In the genomic region with DNA sequence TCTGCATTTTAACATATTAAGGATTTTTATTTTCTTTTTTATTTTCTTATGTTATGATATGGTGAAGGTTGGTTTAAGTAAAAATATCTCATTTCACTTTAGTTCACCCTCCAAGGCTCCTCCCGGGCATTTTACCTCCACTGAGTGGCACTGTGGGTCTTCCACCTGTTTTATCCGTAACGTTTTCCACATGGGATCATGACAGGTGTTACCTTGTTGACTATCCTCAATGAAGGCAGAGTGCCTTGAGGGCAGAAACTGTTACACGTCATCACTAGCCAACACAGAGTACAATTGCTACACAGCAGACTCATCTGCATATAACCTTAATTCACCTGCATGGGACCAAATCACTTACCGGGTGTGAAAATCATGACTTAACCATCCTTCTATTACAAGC, we compare ENCODE assay signal across 21 cellular contexts.
A peak's percentile ranks its signal among the peaks of the same experiment; 100 is the strongest.
DNase-seq lines count a peak whose midpoint lies in the region; ATAC-seq and TF ChIP-seq lines count a peak whose summit lies in the region.
"Had no signal": no experiment of that assay in that cellular context is flagged by ENCODE, and none has a peak within 500 bp of the region (broad histone marks: within the 10 kb centered on the region; RNA-seq: fewer than 3 reads in every experiment).

No MANE protein-coding gene starts in this region.

- peaks cover 28% of the 10 kb centered on the region for H3K4me1 ChIP-seq in SJCRH30
- H3K4me1 ChIP-seq: heart left ventricle, spleen, thyroid gland had no signal

- peaks cover 31% of the 10 kb centered on the region for H3K27me3 Mint-ChIP-seq in activated T-cell treated with anti-CD3 and anti-CD28 coated beads, Interleukin-2, amount 50 U/mL, for 72 hours (ENCODE audit: low read depth)
- H3K27me3 Mint-ChIP-seq: B cell had no signal

- no peaks in the 10 kb centered on the region for H3K9me3 ChIP-seq in SJCRH30 (replicated peaks)
- H3K9me3 ChIP-seq: heart left ventricle, spleen, thyroid gland had no signal

- no peaks in the 10 kb centered on the region for H3K4me1 Mint-ChIP-seq in activated T-cell treated with anti-CD3 and anti-CD28 coated beads, Interleukin-2, amount 50 U/mL, for 72 hours (ENCODE audit: low read depth)
- H3K4me1 Mint-ChIP-seq: B cell; naive thymus-derived CD8-positive, alpha-beta T cell had no signal

- no peak overlapping the region for H3K4me3 Mint-ChIP-seq in activated T-cell treated with anti-CD3 and anti-CD28 coated beads, Interleukin-2, amount 50 U/mL, for 72 hours
- H3K4me3 Mint-ChIP-seq: activated CD8-positive, alpha-beta T cell treated with anti-CD3 and anti-CD28 coated beads for 36 hours; activated T-helper 1 cell treated with anti-CD3 and anti-CD28 coated beads, Interleukin-12 subunit alpha, Interleukin-12 subunit beta, Interleukin-2, Interleukin-4 antibody, amounts not matched to agents 30 ng/mL and 10 ng/mL and 1 ng/mL, durations not matched to agents 14 hours and 24 hours and 36 hours; B cell; naive thymus-derived CD8-positive, alpha-beta T cell; WTC11 had no signal

- H3K36me3 Mint-ChIP-seq in activated T-cell treated with anti-CD3 and anti-CD28 coated beads, Interleukin-2, amount 50 U/mL, for 72 hours (ENCODE audit: insufficient read depth in 2 of 2): no peaks in the 10 kb centered on the region
- H3K36me3 Mint-ChIP-seq: naive thymus-derived CD8-positive, alpha-beta T cell had no signal

- no peak overlapping the region for H3K4me3 ChIP-seq in SJCRH30
- H3K4me3 ChIP-seq: cardiac muscle cell, heart left ventricle, spleen, thyroid gland had no signal

- TF ChIP-seq EP300 in Ishikawa (IDR thresholded peaks at IDR 0.05; ENCODE audit: borderline replicate concordance): no peak

- DNase-seq in NCI-H2081 (lab: John Stamatoyannopoulos, UW) (peak; percentile 74 to 90), SJCRH30 (peak; percentile 70 to 90), left kidney (ENCODE audit: low read depth, low spot score) (peak; percentile 21), NCI-H1436 (lab: John Stamatoyannopoulos, UW) (no peak)
- DNase-seq in activated T-cell treated with anti-CD3 and anti-CD28 coated beads, Interleukin-2, amount 50 U/mL, for 1 hour: no peak
- DNase-seq in activated T-cell treated with anti-CD3 and anti-CD28 coated beads, Interleukin-2, amount 50 U/mL, for 72 hours: no peak
- DNase-seq: activated CD8-positive, alpha-beta T cell treated with anti-CD3 and anti-CD28 coated beads for 36 hours; heart left ventricle; Karpas-422; naive thymus-derived CD8-positive, alpha-beta T cell; NCI-H1694 treated with DMSO at 0.1 percent for 48 hours; posterior cingulate gyrus; spleen; T-helper 2 cell; thyroid gland had no signal

- peak; percentile 15; the same call in 1 of the 2 replicates for TF ChIP-seq RAD21 in Ishikawa (IDR thresholded peaks at IDR 0.05; ENCODE audit: low read depth)

- H3K27ac Mint-ChIP-seq in activated T-cell treated with anti-CD3 and anti-CD28 coated beads, Interleukin-2, amount 50 U/mL, for 72 hours: no peak overlapping the region
- H3K27ac Mint-ChIP-seq: activated CD8-positive, alpha-beta T cell treated with anti-CD3 and anti-CD28 coated beads for 36 hours; activated T-helper 1 cell treated with anti-CD3 and anti-CD28 coated beads, Interleukin-12 subunit alpha, Interleukin-12 subunit beta, Interleukin-2, Interleukin-4 antibody, amounts not matched to agents 30 ng/mL and 10 ng/mL and 1 ng/mL, durations not matched to agents 14 hours and 24 hours and 36 hours; B cell; naive thymus-derived CD8-positive, alpha-beta T cell; WTC11 had no signal

- H3K27me3 ChIP-seq in SJCRH30: no peaks in the 10 kb centered on the region
- H3K27me3 ChIP-seq: cardiac muscle cell, thyroid gland had no signal

- H3K9me3 Mint-ChIP-seq in activated T-cell treated with anti-CD3 and anti-CD28 coated beads, Interleukin-2, amount 50 U/mL, for 72 hours: no peaks in the 10 kb centered on the region
- H3K9me3 Mint-ChIP-seq: activated CD8-positive, alpha-beta T cell treated with anti-CD3 and anti-CD28 coated beads for 36 hours; activated T-helper 1 cell treated with anti-CD3 and anti-CD28 coated beads, Interleukin-12 subunit alpha, Interleukin-12 subunit beta, Interleukin-2, Interleukin-4 antibody, amounts not matched to agents 30 ng/mL and 10 ng/mL and 1 ng/mL, durations not matched to agents 14 hours and 24 hours and 36 hours; WTC11 had no signal

- H3K27ac ChIP-seq in SJCRH30: peak overlapping the region; percentile 79
- H3K27ac ChIP-seq: cardiac muscle cell, heart left ventricle, spleen, thyroid gland had no signal

- ATAC-seq in activated T-cell treated with anti-CD3 and anti-CD28 coated beads, Interleukin-2, amount 50 U/mL, for 72 hours (replicated peaks in 1 of 2): no peak
- ATAC-seq: activated CD8-positive, alpha-beta T cell treated with anti-CD3 and anti-CD28 coated beads for 36 hours; heart left ventricle; naive thymus-derived CD8-positive, alpha-beta T cell; Right ventricle myocardium inferior; WTC11 had no signal

- H3K36me3 ChIP-seq in SJCRH30: no peaks in the 10 kb centered on the region; the same call in 1 of the 2 replicates
- H3K36me3 ChIP-seq: cardiac muscle cell, heart left ventricle, spleen, thyroid gland had no signal

TF ChIP-seq in Ishikawa, 13 proteins besides CTCF, POLR2A, EP300 and RAD21:
- TF ChIP-seq FOXM1 (IDR thresholded peaks at IDR 0.05; ENCODE audit: borderline replicate concordance, low read depth) (no peak), ZBTB7A (IDR thresholded peaks at IDR 0.05; ENCODE audit: low read depth) (no peak), TAF1 (IDR thresholded peaks at IDR 0.05; ENCODE audit: low read depth) (no peak), CEBPB (IDR thresholded peaks at IDR 0.05) (no peak), CREB1 (IDR thresholded peaks at IDR 0.05; ENCODE audit: low read depth) (no peak), TEAD4 (IDR thresholded peaks at IDR 0.05) (no peak), TCF12 (IDR thresholded peaks at IDR 0.05; ENCODE audit: low read depth) (no peak), NFIC (IDR thresholded peaks at IDR 0.05) (no peak), EGR1 (IDR thresholded peaks at IDR 0.05) (no peak), YY1 (IDR thresholded peaks at IDR 0.05; ENCODE audit: low read depth) (no peak)
- TF ChIP-seq, protein P1, sequence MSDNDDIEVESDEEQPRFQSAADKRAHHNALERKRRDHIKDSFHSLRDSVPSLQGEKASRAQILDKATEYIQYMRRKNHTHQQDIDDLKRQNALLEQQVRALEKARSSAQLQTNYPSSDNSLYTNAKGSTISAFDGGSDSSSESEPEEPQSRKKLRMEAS (IDR thresholded peaks at IDR 0.05): no peak
- TF ChIP-seq, protein P2, sequence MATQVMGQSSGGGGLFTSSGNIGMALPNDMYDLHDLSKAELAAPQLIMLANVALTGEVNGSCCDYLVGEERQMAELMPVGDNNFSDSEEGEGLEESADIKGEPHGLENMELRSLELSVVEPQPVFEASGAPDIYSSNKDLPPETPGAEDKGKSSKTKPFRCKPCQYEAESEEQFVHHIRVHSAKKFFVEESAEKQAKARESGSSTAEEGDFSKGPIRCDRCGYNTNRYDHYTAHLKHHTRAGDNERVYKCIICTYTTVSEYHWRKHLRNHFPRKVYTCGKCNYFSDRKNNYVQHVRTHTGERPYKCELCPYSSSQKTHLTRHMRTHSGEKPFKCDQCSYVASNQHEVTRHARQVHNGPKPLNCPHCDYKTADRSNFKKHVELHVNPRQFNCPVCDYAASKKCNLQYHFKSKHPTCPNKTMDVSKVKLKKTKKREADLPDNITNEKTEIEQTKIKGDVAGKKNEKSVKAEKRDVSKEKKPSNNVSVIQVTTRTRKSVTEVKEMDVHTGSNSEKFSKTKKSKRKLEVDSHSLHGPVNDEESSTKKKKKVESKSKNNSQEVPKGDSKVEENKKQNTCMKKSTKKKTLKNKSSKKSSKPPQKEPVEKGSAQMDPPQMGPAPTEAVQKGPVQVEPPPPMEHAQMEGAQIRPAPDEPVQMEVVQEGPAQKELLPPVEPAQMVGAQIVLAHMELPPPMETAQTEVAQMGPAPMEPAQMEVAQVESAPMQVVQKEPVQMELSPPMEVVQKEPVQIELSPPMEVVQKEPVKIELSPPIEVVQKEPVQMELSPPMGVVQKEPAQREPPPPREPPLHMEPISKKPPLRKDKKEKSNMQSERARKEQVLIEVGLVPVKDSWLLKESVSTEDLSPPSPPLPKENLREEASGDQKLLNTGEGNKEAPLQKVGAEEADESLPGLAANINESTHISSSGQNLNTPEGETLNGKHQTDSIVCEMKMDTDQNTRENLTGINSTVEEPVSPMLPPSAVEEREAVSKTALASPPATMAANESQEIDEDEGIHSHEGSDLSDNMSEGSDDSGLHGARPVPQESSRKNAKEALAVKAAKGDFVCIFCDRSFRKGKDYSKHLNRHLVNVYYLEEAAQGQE (IDR thresholded peaks at IDR 0.05; ENCODE audit: low read depth): no peak
- TF ChIP-seq, protein P3, sequence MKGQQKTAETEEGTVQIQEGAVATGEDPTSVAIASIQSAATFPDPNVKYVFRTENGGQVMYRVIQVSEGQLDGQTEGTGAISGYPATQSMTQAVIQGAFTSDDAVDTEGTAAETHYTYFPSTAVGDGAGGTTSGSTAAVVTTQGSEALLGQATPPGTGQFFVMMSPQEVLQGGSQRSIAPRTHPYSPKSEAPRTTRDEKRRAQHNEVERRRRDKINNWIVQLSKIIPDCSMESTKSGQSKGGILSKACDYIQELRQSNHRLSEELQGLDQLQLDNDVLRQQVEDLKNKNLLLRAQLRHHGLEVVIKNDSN (IDR thresholded peaks at IDR 0.05): no peak

Comparison
In these comparisons a context has a peak if more than half of its experiments do, and no peak if none do; other contexts are left out.
1. DNase-seq: peak in NCI-H2081 (2 of 2), SJCRH30 (2 of 2) and left kidney (single experiment); none in NCI-H1436 (single experiment), activated T-cell treated with anti-CD3 and anti-CD28 coated beads, Interleukin-2, amount 50 U/mL, for 1 hour (single experiment) and activated T-cell treated with anti-CD3 and anti-CD28 coated beads, Interleukin-2, amount 50 U/mL, for 72 hours (0 of 2).